29 cellular contexts compared by ENCODE assay signal in the genomic region with DNA sequence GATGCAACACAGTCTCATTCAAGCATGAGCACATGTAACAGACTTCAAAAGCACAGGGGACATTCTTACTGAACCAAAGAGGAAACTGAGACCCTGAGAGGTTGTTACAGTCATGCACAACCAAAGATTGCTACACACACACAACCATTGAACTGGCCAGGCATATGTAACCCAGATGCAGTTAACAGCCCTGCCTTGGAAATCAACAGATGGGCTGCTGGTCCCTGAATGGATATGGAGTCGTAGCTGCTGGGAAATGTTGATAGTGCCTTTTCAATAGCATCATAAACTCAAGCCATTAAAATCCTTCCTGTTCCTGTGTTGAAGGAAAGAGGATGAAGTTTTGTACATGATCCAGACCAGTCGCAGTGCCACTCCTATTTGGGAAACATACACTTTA.
"Had no signal": no experiment of that assay in that cellular context is flagged by ENCODE, and none has a peak within 500 bp of the region (broad histone marks: within the 10 kb centered on the region; RNA-seq: fewer than 3 reads in every experiment).

No MANE protein-coding gene starts in this region.

- H3K4me1 Mint-ChIP-seq: naive B cell; natural killer cell; neural crest cell; stimulated activated naive B cell treated with anti-CD40 and anti-IgM and Interleukin-4, amounts not matched to agents 10 μg/mL and 1 μg/mL and 100 μg/mL, for 72 hours had no signal

- H3K36me3 Mint-ChIP-seq: naive B cell; stimulated activated naive B cell treated with anti-CD40 and anti-IgM and Interleukin-4, amounts not matched to agents 10 μg/mL and 1 μg/mL and 100 μg/mL, for 72 hours had no signal

- H3K36me3 ChIP-seq: left lung, lower lobe of right lung, pancreas, prostate gland, stomach, thyroid gland, transverse colon, uterus had no signal

- H3K27ac Mint-ChIP-seq: naive B cell; natural killer cell; stimulated activated naive B cell treated with anti-CD40 and anti-IgM and Interleukin-4, amounts not matched to agents 10 μg/mL and 1 μg/mL and 100 μg/mL, for 72 hours had no signal

- H3K4me3 ChIP-seq: left lung, lower lobe of right lung, pancreas, prostate gland, skin epidermis, stomach, testis, thyroid gland, transverse colon, uterus had no signal

- H3K27me3 ChIP-seq: left lung, pancreas, stomach, testis, thyroid gland, transverse colon, uterus had no signal

- DNase-seq: hippocampal formation; kidney glomerular epithelial cell; left cardiac atrium; left lung; lower lobe of right lung; mammary epithelial cell; mesenchymal stem cell; naive B cell; natural killer cell; nucleus accumbens; pancreas; posterior cingulate gyrus; retina; right cardiac atrium; stimulated activated CD4-positive, alpha-beta T cell treated with anti-CD3 and anti-CD28 coated beads, Interleukin-12 subunit alpha, Interleukin-12 subunit beta, amount 100 ng/mL, for 4 hours; stimulated activated CD4-positive, alpha-beta T cell treated with anti-CD3 and anti-CD28 coated beads, Interleukin-15, amount 100 ng/mL, for 24 hours; stimulated activated CD4-positive, alpha-beta T cell treated with anti-CD3 and anti-CD28 coated beads, Interleukin-2, amount 100 ng/mL, for 24 hours; stimulated activated CD4-positive, alpha-beta T cell treated with anti-CD3 and anti-CD28 coated beads, Interleukin-4, amount 100 ng/mL, for 1 hour; stimulated activated naive B cell treated with anti-CD40 and anti-IgM and Interleukin-4, amounts not matched to agents 10 μg/mL and 1 μg/mL and 100 μg/mL, for 72 hours; stimulated activated naive CD8-positive, alpha-beta T cell treated with anti-CD3 and anti-CD28 coated beads, Interleukin-15, Interleukin-2, amounts not matched to agents 100 U/mL and 50 U/mL, for 24 hours; stomach; testis; thyroid gland; transverse colon; uterus had no signal

- H3K27ac ChIP-seq: left lung, lower lobe of right lung, pancreas, prostate gland, skin epidermis, stomach, testis, thyroid gland, transverse colon, uterus had no signal

- H3K4me3 Mint-ChIP-seq: naive B cell; natural killer cell; neural crest cell; stimulated activated naive B cell treated with anti-CD40 and anti-IgM and Interleukin-4, amounts not matched to agents 10 μg/mL and 1 μg/mL and 100 μg/mL, for 72 hours had no signal

- ATAC-seq: left cardiac atrium; left lung; lower lobe of right lung; natural killer cell; pancreas; right cardiac atrium; sciatic nerve; stimulated activated naive B cell treated with anti-CD40 and anti-IgM and Interleukin-4, amounts not matched to agents 10 μg/mL and 1 μg/mL and 100 μg/mL, for 72 hours; stimulated activated naive CD8-positive, alpha-beta T cell treated with anti-CD3 and anti-CD28 coated beads, Interleukin-15, Interleukin-2, amounts not matched to agents 100 U/mL and 50 U/mL, for 24 hours had no signal

- H3K4me1 ChIP-seq: left lung, pancreas, prostate gland, stomach, testis, transverse colon, uterus had no signal

- H3K9me3 ChIP-seq: left lung, lower lobe of right lung, pancreas, prostate gland, testis, thyroid gland, transverse colon, uterus had no signal
